Comparison of ENCODE assay signal across 2 cellular contexts in genomic region chr2:222761888-222762287, GRCh38.
TF ChIP-seq lines count a peak whose summit lies in the region.

No MANE protein-coding gene starts in this region.

TF ChIP-seq in HCT116, 20 proteins besides CTCF, POLR2A, EP300 and RAD21:
- TF ChIP-seq FOSL1 (IDR thresholded peaks at IDR 0.05; ENCODE audit: low read depth), result no peak
- no peak for TF ChIP-seq SP1 (IDR thresholded peaks at IDR 0.05; ENCODE audit: low read depth)
- TF ChIP-seq ELF1 (IDR thresholded peaks at IDR 0.05; ENCODE audit: borderline replicate concordance, low read depth), result no peak
- no peak for TF ChIP-seq CBX3 (IDR thresholded peaks at IDR 0.05; ENCODE audit: low read depth)
- no peak for TF ChIP-seq TCF7L2 (IDR thresholded peaks at IDR 0.05; ENCODE audit: borderline replicate concordance, extremely low read depth, insufficient read depth, insufficient read length)
- TF ChIP-seq REST (IDR thresholded peaks at IDR 0.05; ENCODE audit: low read depth), result no peak
- no peak for TF ChIP-seq ZBTB33 (IDR thresholded peaks at IDR 0.05; ENCODE audit: extremely low read depth, insufficient replicate concordance, low read length)
- TF ChIP-seq YY1 (IDR thresholded peaks at IDR 0.05; ENCODE audit: extremely low read depth, insufficient replicate concordance, low read depth, low read length), result no peak

TF ChIP-seq in H1, 55 proteins besides CTCF, POLR2A, EP300 and RAD21:
- TF ChIP-seq KDM1A (IDR thresholded peaks at IDR 0.05; ENCODE audit: borderline replicate concordance, low read length) (no peak), YY1 (IDR thresholded peaks at IDR 0.05; ENCODE audit: low read depth, low read length) (peak; percentile 63; the same call in 1 of the 2 replicates)
TF ChIP-seq in H1: peak in this region for 1.
